In the genomic region with DNA sequence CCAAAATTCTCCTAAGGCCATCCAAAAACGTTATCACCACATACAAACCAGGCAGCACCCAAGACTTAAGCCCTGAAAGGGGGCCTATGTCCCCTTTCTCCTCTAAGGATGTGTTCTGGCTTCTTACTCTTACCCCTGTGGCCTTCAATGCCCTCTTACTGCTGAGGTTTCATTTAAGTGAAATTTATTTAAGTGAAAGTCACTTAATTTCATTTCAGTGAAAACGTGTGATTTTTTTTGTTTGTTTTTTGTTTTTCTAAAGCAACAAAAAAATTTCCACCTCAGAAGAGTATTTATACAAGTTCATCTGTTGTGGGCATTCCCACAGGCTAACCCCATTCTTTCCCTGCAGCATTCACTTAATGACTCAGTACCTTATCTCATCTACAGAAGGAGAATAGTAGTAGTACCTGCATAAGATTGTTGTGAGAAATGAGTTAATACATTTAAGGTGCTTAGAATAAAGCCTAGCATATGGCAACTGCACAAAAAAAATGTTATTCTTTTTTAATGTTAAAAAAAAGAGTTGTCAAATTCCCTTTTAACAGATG, we compare ENCODE assay signal across 17 cellular contexts.
DNase-seq lines count a peak whose midpoint lies in the region; ATAC-seq, FAIRE-seq and TF ChIP-seq lines count a peak whose summit lies in the region.
"Had no signal": no experiment of that assay in that cellular context is flagged by ENCODE, and none has a peak within 500 bp of the region (broad histone marks: within the 10 kb centered on the region; RNA-seq: fewer than 3 reads in every experiment).

No MANE protein-coding gene starts in this region.

- POLR2A ChIA-PET in PC-3 (lab: Charles Lee; ENCODE audit: unreplicated experiment), result no interaction called here

- in situ Hi-C loops in mammary epithelial cell (cut with MboI; ENCODE audit: low sequenced_read_pairs in 2 of 2), result no loop called here

- intact Hi-C loops in mammary epithelial cell (cut with micrococcal nuclease), result no loop called here
- intact Hi-C loops in breast epithelium (cut with DNase I; ENCODE audit: low total_unique reads), result loop anchor here (10.0 kb wide), 1 partner anchor 832 kb away; no protein-coding TSS in a partner anchor
- intact Hi-C loops in PC-3 (cut with micrococcal nuclease), result no loop called here
- intact Hi-C loops in sciatic nerve (cut with DNase I), result no loop called here
- intact Hi-C loops in cardiac septum (cut with DNase I), result no loop called here

- H3K79me2 ChIP-seq in mammary epithelial cell (ENCODE audit: insufficient read depth, low read length) (no peaks in the 10 kb centered on the region), PC-3 (ENCODE audit: low read length) (no peaks in the 10 kb centered on the region)

- H3K27me3 ChIP-seq in mammary epithelial cell (ENCODE audit: insufficient read depth, low read length) (no peaks in the 10 kb centered on the region), breast epithelium (no peaks in the 10 kb centered on the region), PC-3 (ENCODE audit: low read length) (no peaks in the 10 kb centered on the region)
- H3K27me3 ChIP-seq: BLaER1 had no signal

- ATAC-seq in PC-3 (peak; percentile 65), sciatic nerve (no peak), GM19467 (IDR thresholded peaks at IDR 0.05; ENCODE audit: unreplicated experiment) (no peak)
- ATAC-seq: GM12878 had no signal

- H3K27ac ChIP-seq in mammary epithelial cell (ENCODE audit: insufficient read depth, low read depth, low read length) (no peak overlapping the region), breast epithelium (no peak overlapping the region), PC-3 (ENCODE audit: low read length) (no peak overlapping the region)
- H3K27ac ChIP-seq: 22Rv1, BLaER1 had no signal

- dilution Hi-C loops in mammary epithelial cell (cut with HindIII; ENCODE audit: low sequenced_read_pairs), result no loop called here

- H3K36me3 ChIP-seq in mammary epithelial cell (ENCODE audit: insufficient read depth, low read length) (no peaks in the 10 kb centered on the region), breast epithelium (no peaks in the 10 kb centered on the region), PC-3 (ENCODE audit: low read depth, low read length) (no peaks in the 10 kb centered on the region)
- H3K36me3 ChIP-seq: BLaER1 had no signal

- no peak overlapping the region for H2AFZ ChIP-seq in mammary epithelial cell (ENCODE audit: low read depth, low read length)
- no peak overlapping the region for H2AFZ ChIP-seq in PC-3 (ENCODE audit: low read length)

- no peak overlapping the region for H3K4me3 ChIP-seq in mammary epithelial cell (replicated peaks in 1 of 3; ENCODE audit: insufficient read depth in 1 of 3, low read depth in 2 of 3, low read length in 3 of 3)
- no peak overlapping the region for H3K4me3 ChIP-seq in breast epithelium
- no peak overlapping the region for H3K4me3 ChIP-seq in PC-3 (ENCODE audit: low read length)
- H3K4me3 ChIP-seq: BLaER1, GM12878 had no signal

- no peaks in the 10 kb centered on the region for H3K4me1 ChIP-seq in mammary epithelial cell (ENCODE audit: insufficient read depth, low read length)
- no peaks in the 10 kb centered on the region for H3K4me1 ChIP-seq in breast epithelium
- peaks cover 35% of the 10 kb centered on the region for H3K4me1 ChIP-seq in PC-3 (ENCODE audit: insufficient read depth, low read length)
- H3K4me1 ChIP-seq: BLaER1, Caco-2 had no signal

- TF ChIP-seq CTCF in mammary epithelial cell (conservative IDR thresholded peaks at IDR 0.05 in 1 of 2, IDR thresholded peaks at IDR 0.05 in 1 of 2; ENCODE audit: extremely low read depth in 1 of 2, insufficient read depth in 1 of 2, low read depth in 1 of 2, low read length in 2 of 2) (no peak), breast epithelium (IDR thresholded peaks at IDR 0.05) (no peak), PC-3 (conservative IDR thresholded peaks at IDR 0.05; ENCODE audit: low read depth, low read length) (no peak)

- FAIRE-seq in endometrium (lab: Jason Lieb, UNC), result peak; percentile 46
- FAIRE-seq: GM12878, H1 had no signal

- no peak overlapping the region for H3K9ac ChIP-seq in mammary epithelial cell (ENCODE audit: insufficient read depth, low read length)
- no peak overlapping the region for H3K9ac ChIP-seq in PC-3 (ENCODE audit: low read length)
- H3K9ac ChIP-seq: BLaER1 had no signal

- H3K9me2 ChIP-seq in PC-3 (replicated peaks; ENCODE audit: low read length), result no peaks in the 10 kb centered on the region

- CTCF ChIA-PET in mammary epithelial cell (lab: Charles Lee; ENCODE audit: low non-redundant PET) (no interaction called here), PC-3 (lab: Charles Lee) (no interaction called here)

- no peaks in the 10 kb centered on the region for H3F3A ChIP-seq in PC-3 (ENCODE audit: low read length, unreplicated experiment)

- no peak overlapping the region for H3K4me2 ChIP-seq in mammary epithelial cell (ENCODE audit: insufficient read depth, low read depth, low read length)
- H3K4me2 ChIP-seq in PC-3 (ENCODE audit: low read length), result no peak overlapping the region
- H3K4me2 ChIP-seq: BLaER1 had no signal

- TF ChIP-seq POLR2A in breast epithelium (IDR thresholded peaks at IDR 0.05), result no peak

- H3K9me3 ChIP-seq in mammary epithelial cell (replicated peaks; ENCODE audit: insufficient read depth, low read length), result no peaks in the 10 kb centered on the region
- no peaks in the 10 kb centered on the region for H3K9me3 ChIP-seq in breast epithelium
- H3K9me3 ChIP-seq in PC-3 (ENCODE audit: low read length), result no peaks in the 10 kb centered on the region
- H3K9me3 ChIP-seq: BLaER1, Caco-2 had no signal

- DNase-seq in mammary epithelial cell (peak; percentile 2), breast epithelium (ENCODE audit: low spot score in 2 of 2) (no peak), PC-3 (peak; percentile 54), renal cortical epithelial cell (ENCODE audit: low read depth) (peak; percentile 12), sciatic nerve (ENCODE audit: low spot score) (no peak), cardiac septum (ENCODE audit: low spot score) (no peak)
- DNase-seq: AML-193; Caco-2; CD8-positive, alpha-beta memory T cell; DMS53; HCEC 1CT had no signal

- WGBS in mammary epithelial cell (ENCODE audit: low coverage, missing lambda C conversion rate), result 0% methylated on average over 2 of the region's 2 CpGs

- H4K20me1 ChIP-seq in mammary epithelial cell (ENCODE audit: insufficient read depth, low read length) (no peaks in the 10 kb centered on the region), PC-3 (ENCODE audit: low read length) (no peaks in the 10 kb centered on the region)
- H4K20me1 ChIP-seq: BLaER1 had no signal

- BruUV-seq in mammary epithelial cell (replicated peaks; lab: Mats Ljungman, UMichigan), result no TSS peak
- BruUV-seq in PC-3 (replicated peaks; lab: Mats Ljungman, UMichigan), result no TSS peak

Comparison
In these comparisons a context has a peak if more than half of its experiments do, and no peak if none do; other contexts are left out.
1. DNase-seq: peak in mammary epithelial cell (single experiment), PC-3 (single experiment) and renal cortical epithelial cell (single experiment); none in breast epithelium (0 of 2), sciatic nerve (single experiment) and cardiac septum (single experiment).